In the genomic region with DNA sequence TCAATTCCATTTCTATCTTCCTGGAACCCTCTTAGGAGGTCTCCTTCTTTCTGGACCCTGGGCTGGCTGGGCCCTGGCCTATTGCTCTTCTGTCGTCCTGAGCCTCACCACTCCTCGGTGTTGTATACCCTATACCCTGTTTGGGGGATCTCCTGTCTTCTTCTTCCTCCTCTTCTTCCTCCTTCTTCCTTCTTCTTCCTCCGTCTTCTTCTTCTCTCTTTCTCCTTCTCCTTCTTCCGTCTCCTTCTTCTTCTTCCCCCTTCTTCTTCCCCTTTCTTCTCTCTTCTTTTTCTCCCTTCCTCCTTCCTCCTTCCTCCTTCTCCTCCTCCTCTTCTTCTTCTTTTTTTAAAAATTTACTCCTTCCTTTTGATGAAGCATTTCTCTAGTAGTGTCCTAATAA, we compare ENCODE assay signal across 8 cellular contexts.
"Had no signal": no experiment of that assay in that cellular context is flagged by ENCODE, and none has a peak within 500 bp of the region (broad histone marks: within the 10 kb centered on the region; RNA-seq: fewer than 3 reads in every experiment).

No MANE protein-coding gene starts in this region.

- H3K4me2 ChIP-seq: KMS-11 had no signal

- FAIRE-seq: HepG2, HTR-8/SVneo had no signal

- H3K27ac ChIP-seq: HL-60, KMS-11 had no signal

- H3K9ac ChIP-seq: KMS-11 had no signal

- ATAC-seq: HepG2 had no signal

- DNase-seq: IMR-90, Karpas-422, KBM-7, KG1 had no signal
